Comparison of ENCODE assay signal across 12 cellular contexts in genomic region chr1:172781513-172782140, GRCh38.
DNase-seq lines count a peak whose midpoint lies in the region; ATAC-seq lines count a peak whose summit lies in the region.
"Had no signal": no experiment of that assay in that cellular context is flagged by ENCODE, and none has a peak within 500 bp of the region (broad histone marks: within the 10 kb centered on the region; RNA-seq: fewer than 3 reads in every experiment).

No MANE protein-coding gene starts in this region.

- peak; percentile 10 for DNase-seq in HT1080 (ENCODE audit: low read depth)
- peak; percentile 79 for DNase-seq in natural killer cell treated with Interleukin-12 subunit alpha and Interleukin-12 subunit beta and Interleukin-15 and Interleukin-18, amount 100 ng/mL, for 72 hours (ENCODE audit: low spot score)
- DNase-seq in hypothalamus (lab: John Stamatoyannopoulos, UW): no peak
- no peak for DNase-seq in activated T-helper 1 cell treated with anti-CD3 and anti-CD28 coated beads, Interleukin-12 subunit alpha, Interleukin-12 subunit beta, Interleukin-2, Interleukin-4 antibody, amounts not matched to agents 30 ng/mL and 10 ng/mL and 1 ng/mL, durations not matched to agents 14 hours and 24 hours and 36 hours (ENCODE audit: low spot score)
- no peak for DNase-seq in HK-2 (ENCODE audit: unreplicated experiment)
- DNase-seq: activated CD4-positive, alpha-beta T cell treated with anti-CD3 and anti-CD28 coated beads, Interleukin-2, amount 50 U/mL, for 1 hour; activated naive CD8-positive, alpha-beta T cell treated with anti-CD3 and anti-CD28 coated beads, Interleukin-2, amount 10 ng/mL, durations not matched to agents 7 days and 5 days; HFFc6; NCI-H1092 treated with DMSO at 0.1 percent for 48 hours; stimulated activated CD4-positive, alpha-beta T cell treated with anti-CD3 and anti-CD28 coated beads, Interleukin-1b, Interleukin-23, amount 100 ng/mL, for 48 hours had no signal

- intact Hi-C loops in activated T-helper 1 cell treated with anti-CD3 and anti-CD28 coated beads, Interleukin-12 subunit alpha, Interleukin-12 subunit beta, Interleukin-2, Interleukin-4 antibody, amounts not matched to agents 30 ng/mL and 10 ng/mL and 1 ng/mL, durations not matched to agents 14 hours and 24 hours and 36 hours (cut with micrococcal nuclease): no loop called here

- peak; percentile 81 for ATAC-seq in GM19023 (IDR thresholded peaks at IDR 0.05; ENCODE audit: unreplicated experiment)
- peak; percentile 89 for ATAC-seq in HG02588 (IDR thresholded peaks at IDR 0.05; ENCODE audit: unreplicated experiment)
- ATAC-seq in natural killer cell treated with Interleukin-12 subunit alpha and Interleukin-12 subunit beta and Interleukin-15 and Interleukin-18, amount 100 ng/mL, for 72 hours: peak; percentile 86 to 93

- no peaks in the 10 kb centered on the region for H3K27me3 Mint-ChIP-seq in natural killer cell treated with Interleukin-12 subunit alpha and Interleukin-12 subunit beta and Interleukin-15 and Interleukin-18, amount 100 ng/mL, for 72 hours
- peaks cover 26% of the 10 kb centered on the region for H3K27me3 Mint-ChIP-seq in activated T-helper 1 cell treated with anti-CD3 and anti-CD28 coated beads, Interleukin-12 subunit alpha, Interleukin-12 subunit beta, Interleukin-2, Interleukin-4 antibody, amounts not matched to agents 30 ng/mL and 10 ng/mL and 1 ng/mL, durations not matched to agents 14 hours and 24 hours and 36 hours (ENCODE audit: insufficient read depth)
- H3K27me3 Mint-ChIP-seq: activated naive CD8-positive, alpha-beta T cell treated with anti-CD3 and anti-CD28 coated beads, Interleukin-2, amount 10 ng/mL, durations not matched to agents 7 days and 5 days had no signal

- peak overlapping the region; percentile 53 for H3K4me3 Mint-ChIP-seq in natural killer cell treated with Interleukin-12 subunit alpha and Interleukin-12 subunit beta and Interleukin-15 and Interleukin-18, amount 100 ng/mL, for 72 hours
- H3K4me3 Mint-ChIP-seq in activated T-helper 1 cell treated with anti-CD3 and anti-CD28 coated beads, Interleukin-12 subunit alpha, Interleukin-12 subunit beta, Interleukin-2, Interleukin-4 antibody, amounts not matched to agents 30 ng/mL and 10 ng/mL and 1 ng/mL, durations not matched to agents 14 hours and 24 hours and 36 hours: no peak overlapping the region
- H3K4me3 Mint-ChIP-seq: activated naive CD8-positive, alpha-beta T cell treated with anti-CD3 and anti-CD28 coated beads, Interleukin-2, amount 10 ng/mL, durations not matched to agents 7 days and 5 days; HFFc6 had no signal

- peaks cover 13% of the 10 kb centered on the region for H3K36me3 Mint-ChIP-seq in natural killer cell treated with Interleukin-12 subunit alpha and Interleukin-12 subunit beta and Interleukin-15 and Interleukin-18, amount 100 ng/mL, for 72 hours
- peaks cover 3% of the 10 kb centered on the region for H3K36me3 Mint-ChIP-seq in activated T-helper 1 cell treated with anti-CD3 and anti-CD28 coated beads, Interleukin-12 subunit alpha, Interleukin-12 subunit beta, Interleukin-2, Interleukin-4 antibody, amounts not matched to agents 30 ng/mL and 10 ng/mL and 1 ng/mL, durations not matched to agents 14 hours and 24 hours and 36 hours (ENCODE audit: low read depth)

- H3K27ac Mint-ChIP-seq in natural killer cell treated with Interleukin-12 subunit alpha and Interleukin-12 subunit beta and Interleukin-15 and Interleukin-18, amount 100 ng/mL, for 72 hours: peak overlapping the region; percentile 65 to 69
- H3K27ac Mint-ChIP-seq in activated T-helper 1 cell treated with anti-CD3 and anti-CD28 coated beads, Interleukin-12 subunit alpha, Interleukin-12 subunit beta, Interleukin-2, Interleukin-4 antibody, amounts not matched to agents 30 ng/mL and 10 ng/mL and 1 ng/mL, durations not matched to agents 14 hours and 24 hours and 36 hours: no peak overlapping the region
- H3K27ac Mint-ChIP-seq: activated naive CD8-positive, alpha-beta T cell treated with anti-CD3 and anti-CD28 coated beads, Interleukin-2, amount 10 ng/mL, durations not matched to agents 7 days and 5 days; HFFc6 had no signal

- peaks cover 6% of the 10 kb centered on the region for H3K9me3 Mint-ChIP-seq in natural killer cell treated with Interleukin-12 subunit alpha and Interleukin-12 subunit beta and Interleukin-15 and Interleukin-18, amount 100 ng/mL, for 72 hours
- peaks cover 22% of the 10 kb centered on the region for H3K9me3 Mint-ChIP-seq in activated T-helper 1 cell treated with anti-CD3 and anti-CD28 coated beads, Interleukin-12 subunit alpha, Interleukin-12 subunit beta, Interleukin-2, Interleukin-4 antibody, amounts not matched to agents 30 ng/mL and 10 ng/mL and 1 ng/mL, durations not matched to agents 14 hours and 24 hours and 36 hours

- H3K4me1 Mint-ChIP-seq in natural killer cell treated with Interleukin-12 subunit alpha and Interleukin-12 subunit beta and Interleukin-15 and Interleukin-18, amount 100 ng/mL, for 72 hours (ENCODE audit: low read depth in 2 of 2): peaks cover 41 to 46% of the 10 kb centered on the region in 2 donors
- peaks cover 11% of the 10 kb centered on the region for H3K4me1 Mint-ChIP-seq in activated T-helper 1 cell treated with anti-CD3 and anti-CD28 coated beads, Interleukin-12 subunit alpha, Interleukin-12 subunit beta, Interleukin-2, Interleukin-4 antibody, amounts not matched to agents 30 ng/mL and 10 ng/mL and 1 ng/mL, durations not matched to agents 14 hours and 24 hours and 36 hours (ENCODE audit: low read depth)

Comparison
In these comparisons a context has a peak if more than half of its experiments do, and no peak if none do; other contexts are left out.
1. DNase-seq: peak in HT1080 (single experiment) and natural killer cell treated with Interleukin-12 subunit alpha and Interleukin-12 subunit beta and Interleukin-15 and Interleukin-18, amount 100 ng/mL, for 72 hours (single experiment); none in hypothalamus (0 of 51), activated T-helper 1 cell treated with anti-CD3 and anti-CD28 coated beads, Interleukin-12 subunit alpha, Interleukin-12 subunit beta, Interleukin-2, Interleukin-4 antibody, amounts not matched to agents 30 ng/mL and 10 ng/mL and 1 ng/mL, durations not matched to agents 14 hours and 24 hours and 36 hours (single experiment) and HK-2 (single experiment).
2. Peak in every context shown above with its lines, with median percentiles within 50 percentile points of each other: ATAC-seq.